30 cellular contexts compared by ENCODE assay signal in genomic region chr6:5871296-5871695, GRCh38.
DNase-seq lines count a peak whose midpoint lies in the region; ATAC-seq and TF ChIP-seq lines count a peak whose summit lies in the region.
"Had no signal": no experiment of that assay in that cellular context is flagged by ENCODE, and none has a peak within 500 bp of the region (broad histone marks: within the 10 kb centered on the region; RNA-seq: fewer than 3 reads in every experiment).

No MANE protein-coding gene starts in this region.

- no peaks in the 10 kb centered on the region for H3K36me3 ChIP-seq in CD4-positive, alpha-beta memory T cell (ENCODE audit: insufficient read depth, low read length)
- H3K36me3 ChIP-seq: stomach had no signal

- POLR2A ChIA-PET in CD4-positive, alpha-beta memory T cell (lab: Charles Lee; ENCODE audit: partially characterized antibody) = no interaction called here

- intact Hi-C loops in activated naive CD4-positive, alpha-beta T cell treated with anti-CD3 and anti-CD28 coated beads for 36 hours (cut with micrococcal nuclease) = loop anchor here (5.0 kb wide), 1 partner anchor 304 kb away; no protein-coding TSS in a partner anchor
- intact Hi-C loops in CD4-positive, alpha-beta memory T cell (cut with micrococcal nuclease) = no loop called here

- H3K36me3 Mint-ChIP-seq in activated naive CD4-positive, alpha-beta T cell treated with anti-CD3 and anti-CD28 coated beads for 36 hours (ENCODE audit: low read depth) = peaks cover 3% of the 10 kb centered on the region
- peaks cover 7% of the 10 kb centered on the region for H3K36me3 Mint-ChIP-seq in activated naive CD4-positive, alpha-beta T cell treated with anti-CD3 and anti-CD28 coated beads, Interleukin-2, amount 10 ng/mL, durations not matched to agents 7 days and 5 days
- H3K36me3 Mint-ChIP-seq in stimulated activated memory B cell treated with anti-CD40 and anti-IgM and Interleukin-4, amounts not matched to agents 10 μg/mL and 1 μg/mL and 100 μg/mL, for 72 hours = no peaks in the 10 kb centered on the region
- no peaks in the 10 kb centered on the region for H3K36me3 Mint-ChIP-seq in osteocyte (ENCODE audit: unreplicated experiment)
- H3K36me3 Mint-ChIP-seq in CD4-positive, alpha-beta memory T cell = peaks cover 7 to 8% of the 10 kb centered on the region in 2 donors

- H3K4me1 ChIP-seq in CD4-positive, alpha-beta memory T cell (ENCODE audit: insufficient read depth, low read length) = peaks cover 34% of the 10 kb centered on the region

- CTCF ChIA-PET in activated naive CD4-positive, alpha-beta T cell treated with anti-CD3 and anti-CD28 coated beads for 36 hours (lab: Charles Lee) = no interaction called here
- CTCF ChIA-PET in activated naive CD4-positive, alpha-beta T cell treated with anti-CD3 and anti-CD28 coated beads, Interleukin-2, amount 10 ng/mL, durations not matched to agents 7 days and 5 days (lab: Charles Lee) = no interaction called here
- CTCF ChIA-PET in CD4-positive, alpha-beta memory T cell (lab: Charles Lee; ENCODE audit: partially characterized antibody) = interaction anchor here (0.6 kb wide), 1 partner anchor 88 kb away, joined by 3 read pairs; no protein-coding TSS in a partner anchor

- no peak overlapping the region for H3K4me3 Mint-ChIP-seq in activated naive CD4-positive, alpha-beta T cell treated with anti-CD3 and anti-CD28 coated beads for 36 hours
- H3K4me3 Mint-ChIP-seq in activated naive CD4-positive, alpha-beta T cell treated with anti-CD3 and anti-CD28 coated beads, Interleukin-2, amount 10 ng/mL, durations not matched to agents 7 days and 5 days = no peak overlapping the region
- no peak overlapping the region for H3K4me3 Mint-ChIP-seq in stimulated activated memory B cell treated with anti-CD40 and anti-IgM and Interleukin-4, amounts not matched to agents 10 μg/mL and 1 μg/mL and 100 μg/mL, for 72 hours
- H3K4me3 Mint-ChIP-seq in osteocyte (ENCODE audit: unreplicated experiment) = no peak overlapping the region
- no peak overlapping the region for H3K4me3 Mint-ChIP-seq in CD4-positive, alpha-beta memory T cell
- H3K4me3 Mint-ChIP-seq: activated B cell treated with CpG ODN at 0.5 μM for 24 hours; GM23338; naive thymus-derived CD8-positive, alpha-beta T cell had no signal

- peak; percentile 49 for DNase-seq in activated naive CD4-positive, alpha-beta T cell treated with anti-CD3 and anti-CD28 coated beads for 36 hours
- DNase-seq in activated naive CD4-positive, alpha-beta T cell treated with anti-CD3 and anti-CD28 coated beads, Interleukin-2, amount 10 ng/mL, durations not matched to agents 7 days and 5 days = no peak
- DNase-seq in osteocyte (ENCODE audit: extremely low spot score, unreplicated experiment) (no peak), DMS114 treated with DMSO at 0.1 percent for 48 hours (lab: John Stamatoyannopoulos, UW; ENCODE audit: unreplicated experiment) (no peak)
- no peak for DNase-seq in CD4-positive, alpha-beta memory T cell
- DNase-seq: activated B cell treated with CpG ODN at 0.5 μM for 24 hours; activated CD4-positive, alpha-beta T cell treated with anti-CD3 and anti-CD28 coated beads, Interleukin-2, amount 50 U/mL, for 48 hours; activated CD8-positive, alpha-beta memory T cell treated with anti-CD3 and anti-CD28 coated beads, Interleukin-2, amount 50 U/mL, for 48 hours; activated effector memory CD4-positive, alpha-beta T cell treated with Interleukin-2 at 50 U/mL for 16 hours; AML-193; caudate nucleus; CD4-positive, alpha-beta T cell; cortex of kidney; effector memory CD4-positive, alpha-beta T cell; hypothalamus; Kasumi-1; naive thymus-derived CD8-positive, alpha-beta T cell; NCI-H1417 treated with DMSO at 0.1 percent for 48 hours; NCI-H2029 treated with DMSO at 0.1 percent for 48 hours; NCI-H2227 treated with DMSO at 0.1 percent for 48 hours; NCI-H526; NK-92 treated with Interleukin-12 subunit alpha and Interleukin-12 subunit beta, amount 100 ng/mL, for 24 hours; PC-3; stomach had no signal

- ATAC-seq in GM18868 (IDR thresholded peaks at IDR 0.05; ENCODE audit: unreplicated experiment) (peak; percentile 70), HG02884 (IDR thresholded peaks at IDR 0.05; ENCODE audit: unreplicated experiment) (peak; percentile 68)
- ATAC-seq in stimulated activated memory B cell treated with anti-CD40 and anti-IgM and Interleukin-4, amounts not matched to agents 10 μg/mL and 1 μg/mL and 100 μg/mL, for 72 hours = peak; percentile 75
- ATAC-seq: GM23338; naive thymus-derived CD8-positive, alpha-beta T cell; PC-3 had no signal

- H3K27ac Mint-ChIP-seq in activated naive CD4-positive, alpha-beta T cell treated with anti-CD3 and anti-CD28 coated beads for 36 hours = no peak overlapping the region
- H3K27ac Mint-ChIP-seq in activated naive CD4-positive, alpha-beta T cell treated with anti-CD3 and anti-CD28 coated beads, Interleukin-2, amount 10 ng/mL, durations not matched to agents 7 days and 5 days = no peak overlapping the region
- H3K27ac Mint-ChIP-seq in stimulated activated memory B cell treated with anti-CD40 and anti-IgM and Interleukin-4, amounts not matched to agents 10 μg/mL and 1 μg/mL and 100 μg/mL, for 72 hours = no peak overlapping the region
- no peak overlapping the region for H3K27ac Mint-ChIP-seq in osteocyte (ENCODE audit: unreplicated experiment)
- H3K27ac Mint-ChIP-seq in CD4-positive, alpha-beta memory T cell = no peak overlapping the region
- H3K27ac Mint-ChIP-seq: activated B cell treated with CpG ODN at 0.5 μM for 24 hours; CD4-positive, alpha-beta T cell; GM23338 had no signal

- H3K4me3 ChIP-seq in CD4-positive, alpha-beta memory T cell (ENCODE audit: low read length in 2 of 2) = no peak overlapping the region
- H3K4me3 ChIP-seq: GM23338, SK-N-MC, stomach had no signal

- H3K27me3 ChIP-seq in CD4-positive, alpha-beta memory T cell (ENCODE audit: insufficient read depth, low read length) = no peaks in the 10 kb centered on the region
- H3K27me3 ChIP-seq: stomach had no signal

- H3K27ac ChIP-seq in CD4-positive, alpha-beta memory T cell (ENCODE audit: low read depth, low read length) = no peak overlapping the region
- H3K27ac ChIP-seq: epithelial cell of prostate, SK-N-MC, stomach had no signal

- H3K9me3 ChIP-seq in CD4-positive, alpha-beta memory T cell (ENCODE audit: control insufficient read depth in 1 of 2, low read length in 2 of 2) = no peaks in the 10 kb centered on the region

- peaks cover 11% of the 10 kb centered on the region for H3K9me3 Mint-ChIP-seq in activated naive CD4-positive, alpha-beta T cell treated with anti-CD3 and anti-CD28 coated beads for 36 hours
- peaks cover 10% of the 10 kb centered on the region for H3K9me3 Mint-ChIP-seq in activated naive CD4-positive, alpha-beta T cell treated with anti-CD3 and anti-CD28 coated beads, Interleukin-2, amount 10 ng/mL, durations not matched to agents 7 days and 5 days
- H3K9me3 Mint-ChIP-seq in stimulated activated memory B cell treated with anti-CD40 and anti-IgM and Interleukin-4, amounts not matched to agents 10 μg/mL and 1 μg/mL and 100 μg/mL, for 72 hours = peaks cover 4% of the 10 kb centered on the region
- peaks cover 11% of the 10 kb centered on the region for H3K9me3 Mint-ChIP-seq in osteocyte (ENCODE audit: unreplicated experiment)
- peaks cover 2 to 15% (median 9%) of the 10 kb centered on the region in 8 donors for H3K9me3 Mint-ChIP-seq in CD4-positive, alpha-beta memory T cell
- H3K9me3 Mint-ChIP-seq: activated B cell treated with CpG ODN at 0.5 μM for 24 hours had no signal

- TF ChIP-seq CTCF in osteocyte (IDR thresholded peaks at IDR 0.05) = no peak

- no peaks in the 10 kb centered on the region for H3K27me3 Mint-ChIP-seq in activated naive CD4-positive, alpha-beta T cell treated with anti-CD3 and anti-CD28 coated beads for 36 hours (ENCODE audit: low read depth)
- peaks cover 4% of the 10 kb centered on the region for H3K27me3 Mint-ChIP-seq in activated naive CD4-positive, alpha-beta T cell treated with anti-CD3 and anti-CD28 coated beads, Interleukin-2, amount 10 ng/mL, durations not matched to agents 7 days and 5 days
- H3K27me3 Mint-ChIP-seq in stimulated activated memory B cell treated with anti-CD40 and anti-IgM and Interleukin-4, amounts not matched to agents 10 μg/mL and 1 μg/mL and 100 μg/mL, for 72 hours = no peaks in the 10 kb centered on the region
- peaks cover 6% of the 10 kb centered on the region for H3K27me3 Mint-ChIP-seq in osteocyte (ENCODE audit: unreplicated experiment)
- no peaks in the 10 kb centered on the region for H3K27me3 Mint-ChIP-seq in CD4-positive, alpha-beta memory T cell
- H3K27me3 Mint-ChIP-seq: activated B cell treated with CpG ODN at 0.5 μM for 24 hours; CD4-positive, alpha-beta T cell; naive thymus-derived CD8-positive, alpha-beta T cell had no signal

- peaks cover 42% of the 10 kb centered on the region for H3K4me1 Mint-ChIP-seq in activated naive CD4-positive, alpha-beta T cell treated with anti-CD3 and anti-CD28 coated beads for 36 hours (ENCODE audit: low read depth)
- H3K4me1 Mint-ChIP-seq in activated naive CD4-positive, alpha-beta T cell treated with anti-CD3 and anti-CD28 coated beads, Interleukin-2, amount 10 ng/mL, durations not matched to agents 7 days and 5 days = peaks cover 47% of the 10 kb centered on the region
- H3K4me1 Mint-ChIP-seq in stimulated activated memory B cell treated with anti-CD40 and anti-IgM and Interleukin-4, amounts not matched to agents 10 μg/mL and 1 μg/mL and 100 μg/mL, for 72 hours = peaks cover 8% of the 10 kb centered on the region
- peaks cover 9% of the 10 kb centered on the region for H3K4me1 Mint-ChIP-seq in osteocyte (ENCODE audit: unreplicated experiment)
- peaks cover 34 to 45% (median 39%) of the 10 kb centered on the region in 4 donors for H3K4me1 Mint-ChIP-seq in CD4-positive, alpha-beta memory T cell
- H3K4me1 Mint-ChIP-seq: GM23338 had no signal
